In the genomic region with DNA sequence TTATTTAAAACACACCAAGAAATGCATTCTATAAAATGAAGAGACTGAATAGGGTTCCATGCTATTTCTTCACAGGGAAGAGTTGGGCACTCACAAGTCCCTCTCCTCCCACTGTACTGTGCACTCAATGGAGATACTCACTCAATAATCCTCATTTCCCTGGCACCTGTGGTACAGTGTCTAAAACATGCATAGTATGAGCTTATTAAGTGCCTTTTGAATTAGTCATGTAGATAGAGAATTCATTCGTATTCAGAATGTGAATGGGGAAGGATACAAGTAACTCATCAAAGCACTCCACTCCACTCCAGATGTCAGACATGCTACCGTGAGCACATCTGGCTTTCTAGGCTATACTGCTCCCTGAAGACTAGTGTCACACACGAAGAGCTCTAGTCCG, we compare ENCODE assay signal across 17 cellular contexts. TPM values are rescaled to one million over a fixed set of nuclear protein-coding genes. Genes with fewer than 3 reads are reported as not detected.
DNase-seq lines count a peak whose midpoint lies in the region; ATAC-seq and TF ChIP-seq lines count a peak whose summit lies in the region.
"Had no signal": no experiment of that assay in that cellular context is flagged by ENCODE, and none has a peak within 500 bp of the region (broad histone marks: within the 10 kb centered on the region; RNA-seq: fewer than 3 reads in every experiment).

No MANE protein-coding gene starts in this region.

- TF ChIP-seq CTCF in RWPE2 (IDR thresholded peaks at IDR 0.05; ENCODE audit: poor library complexity, severe bottlenecking) (no peak), foreskin keratinocyte (conservative IDR thresholded peaks at IDR 0.05) (no peak)

- CTCF ChIA-PET in activated CD4-positive, alpha-beta memory T cell treated with anti-CD3 and anti-CD28 coated beads, Interleukin-2, amount 10 ng/mL, durations not matched to agents 7 days and 5 days (lab: Charles Lee) = no interaction called here

- H3K4me3 ChIP-seq in RWPE2 (ENCODE audit: severe bottlenecking) (no peak overlapping the region), HAP-1 (no peak overlapping the region)
- H3K4me3 ChIP-seq: breast epithelium, SK-N-MC, thyroid gland had no signal

- peak overlapping the region; percentile 5 for H3K27ac ChIP-seq in RWPE2 (ENCODE audit: poor library complexity, severe bottlenecking)
- no peak overlapping the region for H3K27ac ChIP-seq in foreskin keratinocyte
- H3K27ac ChIP-seq: breast epithelium, SK-N-MC, thyroid gland had no signal

- POLR2A ChIA-PET in activated CD4-positive, alpha-beta memory T cell treated with anti-CD3 and anti-CD28 coated beads, Interleukin-2, amount 10 ng/mL, durations not matched to agents 7 days and 5 days (lab: Charles Lee) = interaction anchor here (0.9 to 17.0 kb wide), 2 partner anchors 12 to 18 kb away, joined by 3 to 189 read pairs; a partner anchor contains a TSS

- H3K27ac Mint-ChIP-seq in stimulated activated effector memory CD8-positive, alpha-beta T cell treated with anti-CD3 and anti-CD28 coated beads, Interleukin-12 subunit alpha, Interleukin-12 subunit beta, amount 100 ng/mL, for 72 hours = peak overlapping the region; percentile 18
- no peak overlapping the region for H3K27ac Mint-ChIP-seq in activated CD4-positive, alpha-beta memory T cell treated with anti-CD3 and anti-CD28 coated beads, Interleukin-2, amount 10 ng/mL, durations not matched to agents 7 days and 5 days

- ATAC-seq in RWPE2 (ENCODE audit: low read depth) (peak; percentile 78), foreskin keratinocyte (peak; percentile 86)
- ATAC-seq in stimulated activated effector memory CD8-positive, alpha-beta T cell treated with anti-CD3 and anti-CD28 coated beads, Interleukin-12 subunit alpha, Interleukin-12 subunit beta, amount 100 ng/mL, for 72 hours = no peak

- H3K36me3 ChIP-seq in RWPE2 (ENCODE audit: low read depth) = peaks cover 79% of the 10 kb centered on the region
- peaks cover 49% of the 10 kb centered on the region for H3K36me3 ChIP-seq in HAP-1 (replicated peaks)

- no peaks in the 10 kb centered on the region for H3K9me3 Mint-ChIP-seq in stimulated activated effector memory CD8-positive, alpha-beta T cell treated with anti-CD3 and anti-CD28 coated beads, Interleukin-12 subunit alpha, Interleukin-12 subunit beta, amount 100 ng/mL, for 72 hours
- no peaks in the 10 kb centered on the region for H3K9me3 Mint-ChIP-seq in activated CD4-positive, alpha-beta memory T cell treated with anti-CD3 and anti-CD28 coated beads, Interleukin-2, amount 10 ng/mL, durations not matched to agents 7 days and 5 days

- no peaks in the 10 kb centered on the region for H3K27me3 ChIP-seq in RWPE2 (ENCODE audit: insufficient read depth, poor library complexity, severe bottlenecking)
- H3K27me3 ChIP-seq in foreskin keratinocyte = no peaks in the 10 kb centered on the region
- no peaks in the 10 kb centered on the region for H3K27me3 ChIP-seq in HAP-1 (ENCODE audit: low read depth)
- H3K27me3 ChIP-seq: breast epithelium, thyroid gland had no signal

- no peaks in the 10 kb centered on the region for H3K4me1 ChIP-seq in RWPE2 (ENCODE audit: insufficient read depth, poor library complexity, severe bottlenecking)
- peaks cover 17% of the 10 kb centered on the region for H3K4me1 ChIP-seq in foreskin keratinocyte
- no peaks in the 10 kb centered on the region for H3K4me1 ChIP-seq in HAP-1
- H3K4me1 ChIP-seq: breast epithelium, thyroid gland had no signal

- DNase-seq in GM03348 (ENCODE audit: low spot score) (peak; percentile 69), RWPE2 (ENCODE audit: low spot score) (no peak), foreskin keratinocyte (peak; percentile 76 to 91), HAP-1 (ENCODE audit: low spot score in 2 of 2) (no peak)
- DNase-seq in stimulated activated effector memory CD8-positive, alpha-beta T cell treated with anti-CD3 and anti-CD28 coated beads, Interleukin-12 subunit alpha, Interleukin-12 subunit beta, amount 100 ng/mL, for 72 hours (ENCODE audit: low spot score in 2 of 2) = no peak
- DNase-seq in activated CD4-positive, alpha-beta memory T cell treated with anti-CD3 and anti-CD28 coated beads, Interleukin-2, amount 10 ng/mL, durations not matched to agents 7 days and 5 days = no peak
- no peak for DNase-seq in stimulated activated CD4-positive, alpha-beta T cell treated with anti-CD3 and anti-CD28 coated beads, Interleukin-4, amount 100 ng/mL, for 4 hours
- DNase-seq: activated gamma-delta T cell; effector memory CD4-positive, alpha-beta T cell; Kasumi-1; NCI-H1694; NCI-H510A; stimulated activated CD4-positive, alpha-beta T cell treated with anti-CD3 and anti-CD28 coated beads, Interleukin-1b, Interleukin-23, amount 100 ng/mL, for 48 hours; stimulated activated CD8-positive, alpha-beta memory T cell treated with anti-CD3 and anti-CD28 coated beads, Interleukin-4, amount 100 ng/mL, for 48 hours; thyroid gland had no signal

- H3K9me3 ChIP-seq in RWPE2 (ENCODE audit: severe bottlenecking) (no peaks in the 10 kb centered on the region), HAP-1 (no peaks in the 10 kb centered on the region)
- H3K9me3 ChIP-seq: breast epithelium, thyroid gland had no signal

- no peak overlapping the region for H3K4me3 Mint-ChIP-seq in stimulated activated effector memory CD8-positive, alpha-beta T cell treated with anti-CD3 and anti-CD28 coated beads, Interleukin-12 subunit alpha, Interleukin-12 subunit beta, amount 100 ng/mL, for 72 hours
- no peak overlapping the region for H3K4me3 Mint-ChIP-seq in activated CD4-positive, alpha-beta memory T cell treated with anti-CD3 and anti-CD28 coated beads, Interleukin-2, amount 10 ng/mL, durations not matched to agents 7 days and 5 days

- peaks cover 50% of the 10 kb centered on the region for H3K36me3 Mint-ChIP-seq in stimulated activated effector memory CD8-positive, alpha-beta T cell treated with anti-CD3 and anti-CD28 coated beads, Interleukin-12 subunit alpha, Interleukin-12 subunit beta, amount 100 ng/mL, for 72 hours
- peaks cover 50% of the 10 kb centered on the region for H3K36me3 Mint-ChIP-seq in activated CD4-positive, alpha-beta memory T cell treated with anti-CD3 and anti-CD28 coated beads, Interleukin-2, amount 10 ng/mL, durations not matched to agents 7 days and 5 days (ENCODE audit: low read depth)

- H3K27me3 Mint-ChIP-seq in activated CD4-positive, alpha-beta memory T cell treated with anti-CD3 and anti-CD28 coated beads, Interleukin-2, amount 10 ng/mL, durations not matched to agents 7 days and 5 days = no peaks in the 10 kb centered on the region

- peaks cover 16% of the 10 kb centered on the region for H3K4me1 Mint-ChIP-seq in stimulated activated effector memory CD8-positive, alpha-beta T cell treated with anti-CD3 and anti-CD28 coated beads, Interleukin-12 subunit alpha, Interleukin-12 subunit beta, amount 100 ng/mL, for 72 hours
- peaks cover 36% of the 10 kb centered on the region for H3K4me1 Mint-ChIP-seq in activated CD4-positive, alpha-beta memory T cell treated with anti-CD3 and anti-CD28 coated beads, Interleukin-2, amount 10 ng/mL, durations not matched to agents 7 days and 5 days

- in situ Hi-C loops in HAP-1 (cut with MboI; ENCODE audit: low sequenced_read_pairs) = no loop called here

RNA-seq across cellular contexts. Expression of a gene that starts 6.3 kb away (rescaled TPM):
- 20.1 and 21.8 TPM in 2 replicates for total RNA-seq in foreskin keratinocyte
- 15.3 and 17.1 TPM in 2 replicates for polyA plus RNA-seq in foreskin keratinocyte
- total RNA-seq in activated CD4-positive, alpha-beta memory T cell treated with anti-CD3 and anti-CD28 coated beads, Interleukin-2, amount 10 ng/mL, durations not matched to agents 7 days and 5 days = 10 to 100 TPM; 32.1 to 35.1 TPM

RNA-seq across cellular contexts. Expression of a gene that starts 14.3 kb away (rescaled TPM):
- total RNA-seq in foreskin keratinocyte = 185 and 202 TPM in 2 replicates
- 118 and 144 TPM in 2 replicates for polyA plus RNA-seq in foreskin keratinocyte
- 100 to 1,000 TPM; 238 to 257 TPM for total RNA-seq in activated CD4-positive, alpha-beta memory T cell treated with anti-CD3 and anti-CD28 coated beads, Interleukin-2, amount 10 ng/mL, durations not matched to agents 7 days and 5 days

Comparison
In these comparisons a context has a peak if more than half of its experiments do, and no peak if none do; other contexts are left out.
1. DNase-seq: peak in GM03348 (single experiment) and foreskin keratinocyte (2 of 2); none in RWPE2 (single experiment), stimulated activated effector memory CD8-positive, alpha-beta T cell treated with anti-CD3 and anti-CD28 coated beads, Interleukin-12 subunit alpha, Interleukin-12 subunit beta, amount 100 ng/mL, for 72 hours (0 of 2), HAP-1 (0 of 2), activated CD4-positive, alpha-beta memory T cell treated with anti-CD3 and anti-CD28 coated beads, Interleukin-2, amount 10 ng/mL, durations not matched to agents 7 days and 5 days (single experiment) and stimulated activated CD4-positive, alpha-beta T cell treated with anti-CD3 and anti-CD28 coated beads, Interleukin-4, amount 100 ng/mL, for 4 hours (0 of 2).